In genomic region chr19:11480081-11480926, GRCh38 we compare ENCODE assay signal across 13 cellular contexts. TPM values are rescaled to one million over a fixed set of nuclear protein-coding genes. Genes with fewer than 3 reads are reported as not detected.
DNase-seq lines count a peak whose midpoint lies in the region; ATAC-seq and TF ChIP-seq lines count a peak whose summit lies in the region.
"Had no signal": no experiment of that assay in that cellular context is flagged by ENCODE, and none has a peak within 500 bp of the region (broad histone marks: within the 10 kb centered on the region; RNA-seq: fewer than 3 reads in every experiment).

No MANE protein-coding gene starts in this region.

- peak; percentile 2 for DNase-seq in NCI-H1694 (lab: John Stamatoyannopoulos, UW)
- DNase-seq in NCI-H1694 treated with DMSO at 0.1 percent for 48 hours (lab: John Stamatoyannopoulos, UW) = no peak
- peak; percentile 80 for DNase-seq in osteoblast (ENCODE audit: insufficient read length, low spot score, missing footprints)
- DNase-seq in adrenal gland = no peak
- DNase-seq: cortex of kidney had no signal

- peaks cover 46% of the 10 kb centered on the region for H3K27me3 ChIP-seq in ectodermal cell (ENCODE audit: control insufficient read depth, insufficient read depth, low read length, poor library complexity, severe bottlenecking)
- H3K27me3 ChIP-seq in osteoblast (ENCODE audit: insufficient read depth, low read length) = peaks cover 35% of the 10 kb centered on the region
- H3K27me3 ChIP-seq in adrenal gland = peaks cover 16% of the 10 kb centered on the region

- TF ChIP-seq POLR2A in adrenal gland (IDR thresholded peaks at IDR 0.05) = no peak

- H4K20me1 ChIP-seq in osteoblast (ENCODE audit: insufficient read depth, low read length) = peaks cover 3% of the 10 kb centered on the region

- H3K4me3 ChIP-seq in HEK293 (ENCODE audit: low read depth, low read length) = no peak overlapping the region
- peak overlapping the region; percentile 16 for H3K4me3 ChIP-seq in ectodermal cell (ENCODE audit: insufficient read depth, low read depth, low read length)
- no peak overlapping the region for H3K4me3 ChIP-seq in osteoblast (ENCODE audit: insufficient read depth, low read length)
- H3K4me3 ChIP-seq in adrenal gland = peak overlapping the region in 1 of 4 donors; percentile 28

- ATAC-seq in GM21528 (IDR thresholded peaks at IDR 0.05; ENCODE audit: low FRiP score, unreplicated experiment) (no peak), GM18870 (IDR thresholded peaks at IDR 0.05; ENCODE audit: unreplicated experiment) (no peak)
- ATAC-seq: activated naive CD4-positive, alpha-beta T cell treated with anti-CD3 and anti-CD28 coated beads, Interleukin-2, amount 50 U/mL, for 72 hours had no signal

- peaks cover 0 to 3% of the 10 kb centered on the region in 2 experiments; a peak in 2 of 3 replicates for H3K36me3 ChIP-seq in HEK293 (ENCODE audit: control insufficient read depth in 2 of 2, insufficient read depth in 1 of 2, low read length in 2 of 2)
- H3K36me3 ChIP-seq in ectodermal cell (ENCODE audit: control insufficient read depth, insufficient read depth, low read length) = no peaks in the 10 kb centered on the region
- H3K36me3 ChIP-seq in osteoblast (ENCODE audit: insufficient read depth, low read length) = no peaks in the 10 kb centered on the region
- H3K36me3 ChIP-seq in adrenal gland (replicated peaks in 1 of 2) = no peaks in the 10 kb centered on the region

- no peak overlapping the region for H3K4me2 ChIP-seq in osteoblast (ENCODE audit: insufficient read depth, low read length)

- no peaks in the 10 kb centered on the region for H3K9me3 ChIP-seq in HEK293 (ENCODE audit: control insufficient read depth, insufficient read depth, low read depth, low read length)
- H3K9me3 ChIP-seq in ectodermal cell (ENCODE audit: control insufficient read depth, low read length) = no peaks in the 10 kb centered on the region
- H3K9me3 ChIP-seq in osteoblast (ENCODE audit: low read depth, low read length) = no peaks in the 10 kb centered on the region
- H3K9me3 ChIP-seq in adrenal gland (replicated peaks in 1 of 3) = no peaks in the 10 kb centered on the region

- WGBS in ectodermal cell, 2 experiments = 19 to 20% methylated on average over 90 of the region's 90 CpGs
- 9 to 24% (median 10%) methylated on average over 2 to 85 of the region's 90 CpGs for WGBS in adrenal gland, 4 donors

- CTCF ChIA-PET in HEK293 (lab: Yijun Ruan, JAX) = interaction anchor here (0.6 to 3.4 kb wide), 4 partner anchors 98 to 186 kb away, joined by 3 to 42 read pairs (median 4); partner anchors contain the start of gene EPOR

- H3K27ac ChIP-seq in HEK293 (ENCODE audit: extremely low read depth, low read depth, low read length) (no peak overlapping the region), ectodermal cell (ENCODE audit: insufficient read depth, low read depth, low read length, poor library complexity, severe bottlenecking) (no peak overlapping the region), osteoblast (ENCODE audit: low read depth, low read length) (no peak overlapping the region), adrenal gland (no peak overlapping the region)
- H3K27ac ChIP-seq: tibial nerve had no signal

- no peak overlapping the region for H2AFZ ChIP-seq in osteoblast (ENCODE audit: low read length)

- POLR2A ChIA-PET in HEK293 (lab: Yijun Ruan, JAX) = no interaction called here

- no peaks in the 10 kb centered on the region for H3K79me2 ChIP-seq in osteoblast (ENCODE audit: insufficient read depth, low read length)

- TF ChIP-seq CTCF in HEK293 (tag by site-specific recombination; IDR thresholded peaks at IDR 0.05) = no peak; the same call in 1 of the 2 replicates
- no peak for TF ChIP-seq CTCF in osteoblast (IDR thresholded peaks at IDR 0.05; ENCODE audit: extremely low read depth, low read depth, low read length)
- TF ChIP-seq CTCF in adrenal gland (IDR thresholded peaks at IDR 0.05) = no peak

- intact Hi-C loops in adrenal gland (cut with DNase I) = loop anchor here in 1 of 2 donors (5.0 kb wide), 1 partner anchor 98 kb away; the partner anchor contains the start of gene EPOR

- H3K4me1 ChIP-seq in HEK293 (ENCODE audit: control insufficient read depth, insufficient read depth, low read length) = no peaks in the 10 kb centered on the region
- peaks cover 8% of the 10 kb centered on the region for H3K4me1 ChIP-seq in ectodermal cell (ENCODE audit: control insufficient read depth, insufficient read depth, low read length)
- peaks cover 7% of the 10 kb centered on the region for H3K4me1 ChIP-seq in osteoblast (ENCODE audit: insufficient read depth, low read length)
- H3K4me1 ChIP-seq in adrenal gland (replicated peaks in 1 of 2) = peaks cover 8 to 31% of the 10 kb centered on the region in 2 donors

TF ChIP-seq in HEK293, 187 proteins besides CTCF, POLR2A, EP300 and RAD21:
- TF ChIP-seq KLF8 (tag by site-specific recombination; IDR thresholded peaks at IDR 0.05) (peak; percentile 57), ZNF214 (tag by site-specific recombination; IDR thresholded peaks at IDR 0.05; ENCODE audit: borderline replicate concordance) (no peak)
TF ChIP-seq in HEK293: peak in this region for 1.

RNA-seq across cellular contexts. Expression of gene ELAVL3, which starts 0.5 kb away (rescaled TPM):
- polyA plus RNA-seq in ectodermal cell (2013, experiment 1 of 4) = 2.2 TPM
- 0.59 TPM for polyA plus RNA-seq in ectodermal cell (2013, experiment 2 of 4)
- polyA plus RNA-seq in ectodermal cell (2013, experiment 3 of 4) = 2.9 TPM
- polyA plus RNA-seq in ectodermal cell (2013, experiment 4 of 4) = 4.5 TPM
- 0.72 TPM in 1 of 2 replicates, not detected in the other for total RNA-seq in osteoblast
- 1 to 10 TPM in 2 of 8 donors, under 1 TPM in 3, not detected in 3; 0.11 to 5.4 (median 0.27) TPM for total RNA-seq in adrenal gland
- 1 to 10 TPM in 2 of 3 donors, under 1 TPM in 1; 0.47 to 1.5 (median 1.2) TPM for polyA plus RNA-seq in adrenal gland
- total RNA-seq: activated naive CD4-positive, alpha-beta T cell treated with anti-CD3 and anti-CD28 coated beads, Interleukin-2, amount 50 U/mL, for 72 hours; RPMI7951; tibial nerve had no signal
- polyA plus RNA-seq: AG04450 had no signal

RNA-seq across cellular contexts. Expression of gene ZNF653, which starts 25.3 kb away (rescaled TPM):
- polyA plus RNA-seq in ectodermal cell (2013, experiment 1 of 4) = 13.0 TPM
- polyA plus RNA-seq in ectodermal cell (2013, experiment 2 of 4) = 13.2 TPM
- polyA plus RNA-seq in ectodermal cell (2013, experiment 3 of 4) = 14.4 TPM
- polyA plus RNA-seq in ectodermal cell (2013, experiment 4 of 4) = 14.1 TPM
- total RNA-seq in osteoblast (2.9 and 3.5 TPM in 2 replicates), adrenal gland (10 to 100 TPM in 6 of 8 donors, 1 to 10 TPM in 2; 7.5 to 18.4 (median 11.7) TPM)
- polyA plus RNA-seq in adrenal gland = 10 to 100 TPM in 2 of 3 donors, 1 to 10 TPM in 1; 5.1 to 37.7 (median 23.2) TPM

RNA-seq across cellular contexts. Expression of gene PRKCSH, which starts 44.9 kb away (rescaled TPM):
- 486 TPM for polyA plus RNA-seq in ectodermal cell (2013, experiment 1 of 4)
- 534 TPM for polyA plus RNA-seq in ectodermal cell (2013, experiment 2 of 4)
- 382 TPM for polyA plus RNA-seq in ectodermal cell (2013, experiment 3 of 4)
- 454 TPM for polyA plus RNA-seq in ectodermal cell (2013, experiment 4 of 4)
- total RNA-seq in osteoblast = 117 and 119 TPM in 2 replicates
- total RNA-seq in adrenal gland = 100 to 1,000 TPM; 132 to 359 (median 247) TPM
- 100 to 1,000 TPM; 142 to 228 (median 177) TPM for polyA plus RNA-seq in adrenal gland

RNA-seq across cellular contexts. Expression of gene ODAD3, which starts 45.4 kb away (rescaled TPM):
- 1.5 TPM for polyA plus RNA-seq in ectodermal cell (2013, experiment 1 of 4)
- 0.60 TPM for polyA plus RNA-seq in ectodermal cell (2013, experiment 2 of 4)
- polyA plus RNA-seq in ectodermal cell (2013, experiment 3 of 4) = 1.6 TPM
- 0.89 TPM for polyA plus RNA-seq in ectodermal cell (2013, experiment 4 of 4)
- under 0.01 TPM in 2 replicates for total RNA-seq in osteoblast
- 1 to 10 TPM in 7 of 8 donors, under 1 TPM in 1; 0.69 to 4.7 (median 2.3) TPM for total RNA-seq in adrenal gland
- 1 to 10 TPM; 3.1 to 7.9 (median 4.8) TPM for polyA plus RNA-seq in adrenal gland

RNA-seq across cellular contexts. Expression of gene ECSIT, which starts 48.6 kb away (rescaled TPM):
- polyA plus RNA-seq in ectodermal cell (2013, experiment 1 of 4) = 29.3 TPM
- polyA plus RNA-seq in ectodermal cell (2013, experiment 2 of 4) = 24.4 TPM
- 23.9 TPM for polyA plus RNA-seq in ectodermal cell (2013, experiment 3 of 4)
- 25.2 TPM for polyA plus RNA-seq in ectodermal cell (2013, experiment 4 of 4)
- total RNA-seq in osteoblast (36.9 and 37.1 TPM in 2 replicates), adrenal gland (10 to 100 TPM; 51.5 to 99.7 (median 67.0) TPM)
- 100 to 1,000 TPM in 2 of 3 donors, 10 to 100 TPM in 1; 28.7 to 122 (median 102) TPM for polyA plus RNA-seq in adrenal gland

Comparison
In these comparisons a context has a peak if more than half of its experiments do, and no peak if none do; other contexts are left out.
1. DNase-seq: peak in NCI-H1694 (single experiment) and osteoblast (single experiment); none in NCI-H1694 treated with DMSO at 0.1 percent for 48 hours (single experiment) and adrenal gland (0 of 7).